In the genomic region with DNA sequence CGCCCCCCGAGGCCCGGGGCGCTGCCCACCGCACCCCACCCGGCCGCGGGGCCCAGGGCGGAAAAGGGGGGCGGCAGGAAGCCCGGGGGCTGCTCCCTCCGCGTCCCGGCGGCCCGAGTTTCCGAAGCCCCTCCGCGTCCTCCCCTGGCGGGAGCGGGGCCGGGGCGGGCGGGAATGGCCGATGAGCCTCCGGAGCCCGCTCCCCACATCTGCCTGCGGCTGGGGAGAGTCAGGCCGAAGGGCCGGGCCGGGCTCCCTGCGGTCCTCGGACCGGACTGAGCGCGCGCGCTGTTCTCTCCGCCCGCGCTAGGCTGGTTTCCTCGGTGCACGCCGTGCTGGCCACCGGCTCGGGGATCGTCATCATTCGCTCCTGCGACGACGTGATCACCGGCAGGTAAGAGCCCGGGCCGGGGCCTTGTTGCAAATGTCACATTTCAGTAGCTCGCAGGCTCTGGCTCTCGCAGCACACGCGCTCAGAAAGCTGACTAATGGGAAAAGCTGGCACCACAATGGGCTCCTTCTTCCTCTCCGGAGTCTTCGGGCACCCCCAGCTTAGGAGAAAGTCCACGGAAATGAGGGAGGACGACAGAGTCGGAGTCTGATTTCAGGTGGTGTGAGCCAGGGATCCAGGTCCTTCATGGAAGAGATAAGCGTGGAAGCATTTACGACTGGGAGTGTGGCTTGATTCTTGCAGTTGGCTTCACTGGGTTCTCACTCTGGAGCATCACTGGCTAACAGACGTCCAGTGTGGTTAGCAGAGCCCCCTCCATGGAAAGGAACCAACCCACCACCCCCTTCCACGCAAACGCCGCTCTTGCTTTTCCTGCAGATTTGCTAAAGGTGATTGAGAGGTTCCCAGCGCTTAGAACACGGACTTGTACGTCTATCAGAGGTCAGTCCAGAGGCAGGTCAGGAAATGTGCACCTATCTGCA, we compare ENCODE assay signal across 8 cellular contexts. TPM values are rescaled to one million over a fixed set of nuclear protein-coding genes. Genes with fewer than 3 reads are reported as not detected.
A peak's percentile ranks its signal among the peaks of the same experiment; 100 is the strongest.
DNase-seq lines count a peak whose midpoint lies in the region; ATAC-seq and TF ChIP-seq lines count a peak whose summit lies in the region.

No MANE protein-coding gene starts in this region.

- peaks cover 51% of the 10 kb centered on the region for H3K36me3 Mint-ChIP-seq in brain

- H3K27ac Mint-ChIP-seq in brain, result peak overlapping the region; percentile 92 to 98 (median 95)

- TF ChIP-seq POLR2A in Raji (IDR thresholded peaks at IDR 0.05; ENCODE audit: insufficient read depth, low read depth, low read length), result peak; percentile 36; the same call in 1 of the 2 replicates

- peak overlapping the region; percentile 59 to 96 (median 89) for H3K27ac ChIP-seq in skin epidermis

- H3K4me3 Mint-ChIP-seq in brain, result peak overlapping the region; percentile 85 to 97 (median 96)

- H3K9me3 Mint-ChIP-seq in brain, result peaks cover 0 to 3% (median 0%) of the 10 kb centered on the region in 5 experiments

- TF ChIP-seq CTCF in brain (conservative IDR thresholded peaks at IDR 0.05), result no peak

- H3K4me3 ChIP-seq in skin epidermis, result peak overlapping the region; percentile 64 to 89 (median 74)

- DNase-seq in DMS 273 (lab: John Stamatoyannopoulos, UW; ENCODE audit: unreplicated experiment), result peak; percentile 42
- DNase-seq in DMS 273 treated with DMSO at 0.1 percent for 48 hours (lab: John Stamatoyannopoulos, UW), result no peak
- DNase-seq in islet precursor cell, result peak; percentile 74
- no peak for DNase-seq in RPMI8226

- H3K27me3 Mint-ChIP-seq in brain, result peaks cover 8% of the 10 kb centered on the region

- peaks cover 45% of the 10 kb centered on the region for H3K4me1 Mint-ChIP-seq in brain

- ATAC-seq in HG02973 (IDR thresholded peaks at IDR 0.05; ENCODE audit: unreplicated experiment), result peak; percentile 20

RNA-seq across cellular contexts. Expression of gene TLCD3A, which starts 0.7 kb away (rescaled TPM):
- polyA plus RNA-seq in brain (ENCODE audit: insufficient read depth, low read depth, low replicate concordance), result 19.4 TPM

RNA-seq across cellular contexts. Expression of gene VPS53, which starts 18.4 kb away (rescaled TPM):
- 25.8 TPM for polyA plus RNA-seq in brain (ENCODE audit: insufficient read depth, low read depth, low replicate concordance)

RNA-seq across cellular contexts. Expression of gene GEMIN4, which starts 19.0 kb away (rescaled TPM):
- polyA plus RNA-seq in brain (ENCODE audit: insufficient read depth, low read depth, low replicate concordance), result 16.1 TPM

RNA-seq across cellular contexts. Expression of gene GLOD4, which starts 49.0 kb away (rescaled TPM):
- 87.4 TPM for polyA plus RNA-seq in brain (ENCODE audit: insufficient read depth, low read depth, low replicate concordance)

RNA-seq across cellular contexts. Expression of gene MRM3, which starts 49.1 kb away (rescaled TPM):
- polyA plus RNA-seq in brain (ENCODE audit: insufficient read depth, low read depth, low replicate concordance), result 13.9 TPM

Comparison
In these comparisons a context has a peak if more than half of its experiments do, and no peak if none do; other contexts are left out.
1. DNase-seq: peak in DMS 273 (single experiment) and islet precursor cell (single experiment); none in DMS 273 treated with DMSO at 0.1 percent for 48 hours (single experiment) and RPMI8226 (single experiment).